ENCODE assay signal across 20 cellular contexts in the genomic region with DNA sequence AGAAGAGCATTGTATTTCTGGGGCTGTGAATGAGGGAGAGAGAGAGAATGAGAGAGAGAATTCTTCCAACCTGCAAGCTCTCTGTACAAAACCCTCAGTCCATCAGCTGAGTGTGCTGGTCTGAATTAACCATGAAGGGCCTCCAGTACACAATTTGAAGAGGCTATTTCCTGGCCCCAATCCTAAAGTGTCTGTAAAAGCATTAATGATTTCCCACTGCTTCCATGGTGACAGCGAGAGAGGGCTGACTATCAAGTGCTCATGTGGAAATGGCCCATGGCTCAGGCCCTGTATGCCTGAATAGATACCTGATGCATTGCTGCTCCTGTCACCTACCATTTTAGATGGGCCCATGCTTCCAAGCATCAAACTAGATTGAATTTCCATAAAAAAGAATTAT.
DNase-seq lines count a peak whose midpoint lies in the region; ATAC-seq and TF ChIP-seq lines count a peak whose summit lies in the region.
"Had no signal": no experiment of that assay in that cellular context is flagged by ENCODE, and none has a peak within 500 bp of the region (broad histone marks: within the 10 kb centered on the region; RNA-seq: fewer than 3 reads in every experiment).

No MANE protein-coding gene starts in this region.

- H3K27ac ChIP-seq in mesodermal cell (ENCODE audit: low read depth, low read length, severe bottlenecking): peak overlapping the region; percentile 47
- H3K27ac ChIP-seq: BLaER1, HL-60, PC-9, SJSA1 had no signal

- intact Hi-C loops in Caco-2 (cut with micrococcal nuclease; ENCODE audit: unreplicated experiment): no loop called here

- no peaks in the 10 kb centered on the region for H3K36me3 Mint-ChIP-seq in Caco-2 (ENCODE audit: insufficient read depth, unreplicated experiment)
- H3K36me3 Mint-ChIP-seq: CD8-positive, alpha-beta T cell; IgD-negative memory B cell had no signal

- H3K4me3 Mint-ChIP-seq in Caco-2 (ENCODE audit: unreplicated experiment): no peak overlapping the region
- H3K4me3 Mint-ChIP-seq: CD8-positive, alpha-beta T cell; IgD-negative memory B cell had no signal

- CTCF ChIA-PET in Caco-2 (lab: Charles Lee): no interaction called here

- H3K9me3 ChIP-seq in mesodermal cell (ENCODE audit: control insufficient read depth, low read length): no peaks in the 10 kb centered on the region
- no peaks in the 10 kb centered on the region for H3K9me3 ChIP-seq in Caco-2
- H3K9me3 ChIP-seq: BLaER1, SJSA1 had no signal

- no peak overlapping the region for H3K4me3 ChIP-seq in mesodermal cell (ENCODE audit: extremely low read depth, insufficient read depth, low read length, poor library complexity, severe bottlenecking)
- no peak overlapping the region for H3K4me3 ChIP-seq in Caco-2 (ENCODE audit: low read depth, low read length)
- H3K4me3 ChIP-seq: BLaER1, PC-9, SJSA1 had no signal

- H3K4me1 ChIP-seq in mesodermal cell (ENCODE audit: control insufficient read depth, insufficient read depth, low read length, poor library complexity, severe bottlenecking) (peaks cover 3% of the 10 kb centered on the region), Caco-2 (no peaks in the 10 kb centered on the region)
- H3K4me1 ChIP-seq: BLaER1, SJSA1 had no signal

- H3K36me3 ChIP-seq in mesodermal cell (ENCODE audit: control insufficient read depth, insufficient read depth, low read length) (no peaks in the 10 kb centered on the region), Caco-2 (ENCODE audit: control insufficient read depth, insufficient read depth, low read length) (no peaks in the 10 kb centered on the region)
- H3K36me3 ChIP-seq: BLaER1, SJSA1 had no signal

- POLR2A ChIA-PET in Caco-2 (lab: Charles Lee): no interaction called here

- no TSS peak for BruUV-seq in Caco-2 (replicated peaks; lab: Mats Ljungman, UMichigan)

- peak; percentile 18 to 28 for DNase-seq in NCI-H187 (lab: John Stamatoyannopoulos, UW)
- DNase-seq in NCI-H187 treated with DMSO at 0.1 percent for 48 hours (lab: John Stamatoyannopoulos, UW): no peak
- DNase-seq in NCI-H128 (lab: John Stamatoyannopoulos, UW; ENCODE audit: unreplicated experiment): peak; percentile 31
- DNase-seq in NCI-H510A treated with DMSO at 0.1 percent for 48 hours (lab: John Stamatoyannopoulos, UW): peak; percentile 66
- DNase-seq in activated CD8-positive, alpha-beta memory T cell treated with anti-CD3 and anti-CD28 coated beads for 24 hours: no peak
- no peak for DNase-seq in Caco-2
- DNase-seq: CD8-positive, alpha-beta T cell; HCEC 1CT; Kasumi-1; NCI-H1694; NCI-H2227 treated with DMSO at 0.1 percent for 48 hours; NCI-H69; PC-9; SW 1271 had no signal

- H3K27ac Mint-ChIP-seq in Caco-2 (ENCODE audit: unreplicated experiment): no peak overlapping the region
- H3K27ac Mint-ChIP-seq: CD8-positive, alpha-beta T cell; IgD-negative memory B cell had no signal

- H3K9me3 Mint-ChIP-seq in Caco-2 (ENCODE audit: unreplicated experiment): no peaks in the 10 kb centered on the region
- H3K9me3 Mint-ChIP-seq: CD8-positive, alpha-beta T cell had no signal

- ATAC-seq in HG03095 (IDR thresholded peaks at IDR 0.05; ENCODE audit: unreplicated experiment): no peak
- ATAC-seq: CD8-positive, alpha-beta T cell had no signal

- WGBS in mesodermal cell (ENCODE audit: insufficient coverage in 2 of 2), 2 experiments: 100% methylated on average over 1 of the region's 1 CpG

- TF ChIP-seq CTCF in Caco-2 (IDR thresholded peaks at IDR 0.05; ENCODE audit: insufficient read depth in 1 of 2, low read depth in 1 of 2, low read length in 1 of 2, severe bottlenecking in 1 of 2, unreplicated experiment in 1 of 2): no peak

- no peaks in the 10 kb centered on the region for H3K4me1 Mint-ChIP-seq in Caco-2 (ENCODE audit: low read depth, unreplicated experiment)
- H3K4me1 Mint-ChIP-seq: IgD-negative memory B cell had no signal

- H3K27me3 ChIP-seq in Caco-2 (replicated peaks; ENCODE audit: control insufficient read depth, insufficient read depth, low read length): no peaks in the 10 kb centered on the region
- H3K27me3 ChIP-seq: BLaER1, SJSA1 had no signal

- H3K27me3 Mint-ChIP-seq in Caco-2 (ENCODE audit: insufficient read depth, unreplicated experiment): peaks cover 3% of the 10 kb centered on the region
- H3K27me3 Mint-ChIP-seq: IgD-negative memory B cell had no signal

Comparison
In these comparisons a context has a peak if more than half of its experiments do, and no peak if none do; other contexts are left out.
1. DNase-seq: peak in NCI-H187 (2 of 2), NCI-H128 (single experiment) and NCI-H510A treated with DMSO at 0.1 percent for 48 hours (single experiment); none in NCI-H187 treated with DMSO at 0.1 percent for 48 hours (single experiment), activated CD8-positive, alpha-beta memory T cell treated with anti-CD3 and anti-CD28 coated beads for 24 hours (single experiment) and Caco-2 (0 of 2).